16 cellular contexts compared by ENCODE assay signal in genomic region chr9:71741841-71742648, GRCh38. TPM values are rescaled to one million over a fixed set of nuclear protein-coding genes. Genes with fewer than 3 reads are reported as not detected.
A peak's percentile ranks its signal among the peaks of the same experiment; 100 is the strongest.
DNase-seq lines count a peak whose midpoint lies in the region; ATAC-seq and FAIRE-seq lines count a peak whose summit lies in the region.
"Had no signal": no experiment of that assay in that cellular context is flagged by ENCODE, and none has a peak within 500 bp of the region (broad histone marks: within the 10 kb centered on the region; RNA-seq: fewer than 3 reads in every experiment).

No MANE protein-coding gene starts in this region.

- H3K4me3 Mint-ChIP-seq in immature natural killer cell = no peak overlapping the region
- H3K4me3 Mint-ChIP-seq: activated CD4-positive, alpha-beta memory T cell treated with anti-CD3 and anti-CD28 coated beads for 36 hours; activated naive CD8-positive, alpha-beta T cell treated with anti-CD3 and anti-CD28 coated beads, Interleukin-2, amount 10 ng/mL, durations not matched to agents 7 days and 5 days had no signal

- H3K4me1 ChIP-seq in small intestine (ENCODE audit: control insufficient read depth in 2 of 2, insufficient read depth in 1 of 2, low read depth in 1 of 2, low read length in 1 of 2) = peaks cover 4 to 13% of the 10 kb centered on the region in 2 donors

- peaks cover 7 to 18% (median 14%) of the 10 kb centered on the region in 3 donors for H3K27me3 Mint-ChIP-seq in immature natural killer cell (ENCODE audit: low read depth in 3 of 3)
- H3K27me3 Mint-ChIP-seq: activated CD4-positive, alpha-beta memory T cell treated with anti-CD3 and anti-CD28 coated beads for 36 hours; activated naive CD8-positive, alpha-beta T cell treated with anti-CD3 and anti-CD28 coated beads, Interleukin-2, amount 10 ng/mL, durations not matched to agents 7 days and 5 days had no signal

- FAIRE-seq in small intestine (lab: Jason Lieb, UNC) (no peak), GM19239 (lab: Jason Lieb, UNC) (no peak)
- FAIRE-seq: D721Med, islet of Langerhans had no signal

- no peaks in the 10 kb centered on the region for H3K9me3 ChIP-seq in small intestine (ENCODE audit: control insufficient read depth, low read depth)
- H3K9me3 ChIP-seq: psoas muscle had no signal

- H3K4me1 Mint-ChIP-seq in immature natural killer cell = peaks cover 25 to 44% of the 10 kb centered on the region in 2 donors

- DNase-seq in HUDEP-2 (lab: John Stamatoyannopoulos, UW; ENCODE audit: unreplicated experiment in 76 of 76) (peak in 62 of 76 experiments; percentile 7 to 92 (median 70)), amniotic epithelial cell (ENCODE audit: low read depth) (peak; percentile 89), immature natural killer cell (no peak), small intestine (peak; percentile 83), SIG-M5 (lab: John Stamatoyannopoulos, UW) (no peak), GM19239 (ENCODE audit: insufficient read length, low spot score) (no peak)
- DNase-seq: activated CD4-positive, alpha-beta memory T cell treated with anti-CD3 and anti-CD28 coated beads for 36 hours; activated naive CD8-positive, alpha-beta T cell treated with anti-CD3 and anti-CD28 coated beads, Interleukin-2, amount 10 ng/mL, durations not matched to agents 7 days and 5 days; NCI-H1105 treated with DMSO at 0.1 percent for 48 hours; NCI-H774; psoas muscle had no signal

- H3K4me3 ChIP-seq in small intestine (ENCODE audit: low read depth in 1 of 2, low read length in 2 of 2) = no peak overlapping the region
- H3K4me3 ChIP-seq: psoas muscle had no signal

- ATAC-seq in HG02571 (IDR thresholded peaks at IDR 0.05; ENCODE audit: unreplicated experiment) = no peak
- ATAC-seq in GM21423 (IDR thresholded peaks at IDR 0.05; ENCODE audit: unreplicated experiment) = no peak
- ATAC-seq: SK-N-SH treated with all-trans-retinoic acid at 6 μM for 48 hours had no signal

- no peaks in the 10 kb centered on the region for H3K27me3 ChIP-seq in small intestine (ENCODE audit: control insufficient read depth in 2 of 2, insufficient read depth in 2 of 2, low read length in 2 of 2)

- 12 to 52% (median 36%) methylated on average over 11 of the region's 11 CpGs for WGBS in small intestine, 3 donors

- peaks cover 8 to 12% of the 10 kb centered on the region in 2 donors for H3K36me3 ChIP-seq in small intestine (ENCODE audit: control insufficient read depth in 2 of 2, insufficient read depth in 2 of 2, low read length in 2 of 2)

- peak overlapping the region; percentile 12 to 50 for H3K27ac ChIP-seq in small intestine (ENCODE audit: low read depth in 1 of 2, low read length in 1 of 2)

- H3K9me3 Mint-ChIP-seq in immature natural killer cell = no peaks in the 10 kb centered on the region
- H3K9me3 Mint-ChIP-seq: activated CD4-positive, alpha-beta memory T cell treated with anti-CD3 and anti-CD28 coated beads for 36 hours; activated naive CD8-positive, alpha-beta T cell treated with anti-CD3 and anti-CD28 coated beads, Interleukin-2, amount 10 ng/mL, durations not matched to agents 7 days and 5 days had no signal

- H3K27ac Mint-ChIP-seq in immature natural killer cell = peak overlapping the region in 4 of 6 donors; percentile 25 to 68 (median 38)
- H3K27ac Mint-ChIP-seq: activated CD4-positive, alpha-beta memory T cell treated with anti-CD3 and anti-CD28 coated beads for 36 hours; activated naive CD8-positive, alpha-beta T cell treated with anti-CD3 and anti-CD28 coated beads, Interleukin-2, amount 10 ng/mL, durations not matched to agents 7 days and 5 days had no signal

- H3K36me3 Mint-ChIP-seq in immature natural killer cell = peaks cover 32 to 42% (median 36%) of the 10 kb centered on the region in 3 donors

RNA-seq across cellular contexts. Expression of gene CEMIP2, which starts 26.3 kb away (rescaled TPM):
- 10 to 100 TPM; 16.9 to 32.7 (median 21.8) TPM for polyA plus RNA-seq in immature natural killer cell
- 10 to 100 TPM; 29.5 to 42.6 (median 30.0) TPM for polyA plus RNA-seq in small intestine

Comparison
In these comparisons a context has a peak if more than half of its experiments do, and no peak if none do; other contexts are left out.
1. DNase-seq: peak in HUDEP-2 (62 of 76), amniotic epithelial cell (single experiment) and small intestine (single experiment); none in immature natural killer cell (0 of 3), SIG-M5 (single experiment) and GM19239 (single experiment).